ENCODE assay signal across 8 cellular contexts in the genomic region with DNA sequence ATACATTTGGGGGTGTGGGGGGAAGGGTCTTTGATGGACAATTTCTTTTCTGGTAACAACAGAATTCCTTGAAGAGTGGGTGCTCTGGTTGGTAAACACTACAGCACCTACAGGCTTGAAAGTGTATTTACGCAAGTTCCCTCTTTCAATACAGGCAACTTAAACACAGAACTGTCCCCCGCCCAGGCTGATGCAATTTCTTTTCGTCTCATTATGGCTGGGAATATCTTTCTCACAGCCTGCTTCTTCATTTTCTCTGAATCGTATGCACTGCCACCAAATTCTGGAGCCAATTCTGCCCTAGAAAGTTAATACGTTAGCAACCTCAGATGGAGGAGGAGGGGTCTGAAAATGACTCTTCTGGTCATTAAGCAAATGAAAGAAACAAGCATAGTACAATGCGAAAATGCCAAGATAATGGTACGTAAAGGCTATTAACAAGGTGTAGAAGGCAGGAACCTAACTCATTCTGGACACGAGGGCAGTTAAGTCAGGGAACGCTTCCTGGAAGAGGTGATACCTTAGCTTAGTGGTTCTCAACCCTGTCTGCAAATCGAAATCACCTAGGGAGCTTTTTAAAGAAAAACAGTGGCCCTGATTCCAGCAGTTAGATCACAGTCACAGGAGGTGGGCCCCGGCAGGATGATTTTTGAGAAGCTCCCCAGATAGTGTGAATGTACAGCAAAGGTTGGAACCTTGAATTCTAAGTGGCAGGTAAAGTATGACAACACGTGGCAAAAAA.
A peak's percentile ranks its signal among the peaks of the same experiment; 100 is the strongest.
DNase-seq lines count a peak whose midpoint lies in the region; ATAC-seq and FAIRE-seq lines count a peak whose summit lies in the region.

No MANE protein-coding gene starts in this region.

- H3K4me1 ChIP-seq in effector memory CD4-positive, alpha-beta T cell (ENCODE audit: control insufficient read depth, insufficient read depth, low read length, poor library complexity, severe bottlenecking): peaks cover 14% of the 10 kb centered on the region
- H3K4me1 ChIP-seq in muscle layer of duodenum (ENCODE audit: control insufficient read depth in 1 of 2, insufficient read depth in 2 of 2, low read length in 2 of 2): peaks cover 5 to 11% of the 10 kb centered on the region in 2 donors

- peak; percentile 42 for ATAC-seq in HG03354 (IDR thresholded peaks at IDR 0.05; ENCODE audit: poor library complexity, severe bottlenecking, unreplicated experiment)
- no peak for ATAC-seq in activated CD4-positive, CD25-positive, alpha-beta regulatory T cell treated with anti-CD3 and anti-CD28 coated beads, Interleukin-2, amount 50 U/mL, for 24 hours

- no peaks in the 10 kb centered on the region for H3K27me3 ChIP-seq in effector memory CD4-positive, alpha-beta T cell (replicated peaks; ENCODE audit: control insufficient read depth, insufficient read depth, low read length, poor library complexity, severe bottlenecking)
- H3K27me3 ChIP-seq in muscle layer of duodenum (ENCODE audit: low read depth, low read length): no peaks in the 10 kb centered on the region

- peaks cover 23% of the 10 kb centered on the region for H3K36me3 ChIP-seq in effector memory CD4-positive, alpha-beta T cell (ENCODE audit: control insufficient read depth, insufficient read depth, low read length)
- peaks cover 6 to 17% of the 10 kb centered on the region in 2 donors for H3K36me3 ChIP-seq in muscle layer of duodenum (ENCODE audit: control insufficient read depth in 1 of 2, insufficient read depth in 2 of 2, low read length in 2 of 2)

- peak overlapping the region; percentile 78 for H3K4me3 ChIP-seq in effector memory CD4-positive, alpha-beta T cell (ENCODE audit: insufficient read depth, low read depth, low read length, poor library complexity, severe bottlenecking)
- peak overlapping the region; percentile 82 to 85 for H3K4me3 ChIP-seq in muscle layer of duodenum (ENCODE audit: low read depth in 1 of 2, low read length in 2 of 2)

- H3K27ac ChIP-seq in effector memory CD4-positive, alpha-beta T cell (ENCODE audit: insufficient read depth, low read length, poor library complexity, severe bottlenecking): peak overlapping the region; percentile 85
- H3K27ac ChIP-seq in muscle layer of duodenum (ENCODE audit: low read length): peak overlapping the region; percentile 96

- peak; percentile 53 for DNase-seq in EL
- DNase-seq in GM19239 (ENCODE audit: insufficient read length, low spot score): no peak
- peak; percentile 70 for DNase-seq in SKM-1 (lab: John Stamatoyannopoulos, UW; ENCODE audit: unreplicated experiment)
- DNase-seq in effector memory CD4-positive, alpha-beta T cell: no peak
- DNase-seq in GM19238 (ENCODE audit: insufficient read length, low spot score): no peak

- peak; percentile 73 for FAIRE-seq in GM19239 (lab: Jason Lieb, UNC)

- H3K9me3 ChIP-seq in effector memory CD4-positive, alpha-beta T cell (ENCODE audit: control insufficient read depth, low read length): no peaks in the 10 kb centered on the region
- H3K9me3 ChIP-seq in muscle layer of duodenum (ENCODE audit: control insufficient read depth in 1 of 2, low read length in 2 of 2): no peaks in the 10 kb centered on the region

Comparison
In these comparisons a context has a peak if more than half of its experiments do, and no peak if none do; other contexts are left out.
1. DNase-seq: peak in EL (single experiment) and SKM-1 (single experiment); none in GM19239 (single experiment), effector memory CD4-positive, alpha-beta T cell (0 of 3) and GM19238 (single experiment).